ENCODE assay signal across 30 cellular contexts in the genomic region with DNA sequence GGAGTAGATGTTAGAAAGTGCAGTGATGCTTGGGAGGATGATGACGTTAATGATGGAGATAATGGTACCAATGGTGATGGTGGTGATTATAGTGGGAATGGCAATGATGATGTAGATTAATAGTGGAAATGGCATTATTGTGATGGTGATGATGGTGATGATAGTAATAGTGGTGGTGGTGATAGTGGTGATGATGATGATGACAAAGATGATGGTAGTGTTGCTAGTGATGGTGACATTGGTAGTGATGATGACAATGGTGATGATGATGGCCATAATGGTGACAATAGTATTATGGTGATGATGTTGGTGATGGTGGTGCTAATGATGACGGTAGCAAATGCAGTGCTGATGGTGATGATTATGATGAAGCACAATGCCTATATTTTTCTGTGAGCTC. TPM values are rescaled to one million over a fixed set of nuclear protein-coding genes. Genes with fewer than 3 reads are reported as not detected.
DNase-seq lines count a peak whose midpoint lies in the region; ATAC-seq, FAIRE-seq and TF ChIP-seq lines count a peak whose summit lies in the region.
"Had no signal": no experiment of that assay in that cellular context is flagged by ENCODE, and none has a peak within 500 bp of the region (broad histone marks: within the 10 kb centered on the region; RNA-seq: fewer than 3 reads in every experiment).

No MANE protein-coding gene starts in this region.

- H3K27ac ChIP-seq in HepG2 (ENCODE audit: extremely low read length, insufficient read depth, low read length) (no peak overlapping the region), right lobe of liver (no peak overlapping the region), HEK293 (ENCODE audit: extremely low read depth, low read depth, low read length) (no peak overlapping the region), pancreas (no peak overlapping the region)
- H3K27ac ChIP-seq: BLaER1 had no signal

- TF ChIP-seq CTCF in HepG2 (CRISPR knock-in tag; IDR thresholded peaks at IDR 0.05), result no peak
- TF ChIP-seq CTCF in right lobe of liver (IDR thresholded peaks at IDR 0.05), result no peak
- no peak for TF ChIP-seq CTCF in HEK293 (tag by site-specific recombination; IDR thresholded peaks at IDR 0.05)
- TF ChIP-seq CTCF in bronchial epithelial cell (IDR thresholded peaks at IDR 0.05; ENCODE audit: insufficient read depth, low read length, severe bottlenecking), result no peak
- TF ChIP-seq CTCF in pancreas (IDR thresholded peaks at IDR 0.05), result no peak

- no peak for DNase-seq in HepG2 (ENCODE audit: low spot score)
- DNase-seq in right lobe of liver, result no peak
- no peak for DNase-seq in bronchial epithelial cell (ENCODE audit: low read depth)
- DNase-seq in pancreas, result no peak
- no peak for DNase-seq in NCI-H1105 treated with DMSO at 0.1 percent for 48 hours (lab: John Stamatoyannopoulos, UW)
- DNase-seq: 8988T; ACHN; BE2C; C1 segment of cervical spinal cord; CD4-positive, alpha-beta memory T cell; CD4-positive, CD25-positive, alpha-beta regulatory T cell; CD8-positive, alpha-beta memory T cell; COR-L47; DMS 273 treated with DMSO at 0.1 percent for 48 hours; DMS153; DMS53; DMS79; DND-41; EL; GDM1 had no signal

- H3K36me3 ChIP-seq in HepG2 (replicated peaks in 1 of 2; ENCODE audit: control insufficient read depth in 1 of 2, insufficient read depth in 2 of 2, low read length in 2 of 2) (no peaks in the 10 kb centered on the region), right lobe of liver (no peaks in the 10 kb centered on the region), HEK293 (ENCODE audit: control insufficient read depth in 2 of 2, insufficient read depth in 1 of 2, low read length in 2 of 2) (no peaks in the 10 kb centered on the region), bronchial epithelial cell (ENCODE audit: control insufficient read depth, insufficient read depth, low read length) (no peaks in the 10 kb centered on the region), pancreas (no peaks in the 10 kb centered on the region)
- H3K36me3 ChIP-seq: BE2C, BLaER1 had no signal

- in situ Hi-C loops in HepG2 (cut with HindIII; ENCODE audit: extremely low pct_ligation_motif_present, low pct_unique_long_range_greater_than_20kb), result no loop called here

- no peak for ATAC-seq in HepG2
- no peak for ATAC-seq in right lobe of liver
- no peak for ATAC-seq in pancreas
- ATAC-seq: GM12878 had no signal

- H4K20me1 ChIP-seq in HepG2 (ENCODE audit: insufficient read depth, low read length), result no peaks in the 10 kb centered on the region
- H4K20me1 ChIP-seq: BLaER1 had no signal

- POLR2A ChIA-PET in HepG2 (lab: Yijun Ruan, JAX) (no interaction called here), HEK293 (lab: Yijun Ruan, JAX) (no interaction called here)

- H3K79me2 ChIP-seq in HepG2 (ENCODE audit: insufficient read depth, low read length), result no peaks in the 10 kb centered on the region

- H3K27me3 ChIP-seq in HepG2 (ENCODE audit: control insufficient read depth in 1 of 2, insufficient read depth in 2 of 2, low read length in 2 of 2) (no peaks in the 10 kb centered on the region), right lobe of liver (no peaks in the 10 kb centered on the region), bronchial epithelial cell (ENCODE audit: control insufficient read depth, insufficient read depth, low read length) (no peaks in the 10 kb centered on the region), pancreas (no peaks in the 10 kb centered on the region)
- H3K27me3 ChIP-seq: BE2C, BLaER1 had no signal

- H3K4me1 ChIP-seq in HepG2 (ENCODE audit: insufficient read depth, low read length), result no peaks in the 10 kb centered on the region
- no peaks in the 10 kb centered on the region for H3K4me1 ChIP-seq in right lobe of liver
- H3K4me1 ChIP-seq in HEK293 (ENCODE audit: control insufficient read depth, insufficient read depth, low read length), result no peaks in the 10 kb centered on the region
- no peaks in the 10 kb centered on the region for H3K4me1 ChIP-seq in pancreas
- H3K4me1 ChIP-seq: BE2C, BLaER1 had no signal

- H2AFZ ChIP-seq in HepG2 (ENCODE audit: low read length), result no peak overlapping the region

- intact Hi-C loops in HepG2 (cut with micrococcal nuclease; ENCODE audit: unreplicated experiment), result no loop called here
- intact Hi-C loops in right lobe of liver (cut with DNase I), result loop anchor here in 1 of 2 donors (10.0 kb wide), 1 partner anchor 169 kb away; no protein-coding TSS in a partner anchor
- intact Hi-C loops in pancreas (cut with DNase I), result no loop called here

- H3K9me3 ChIP-seq in HepG2 (ENCODE audit: low read length) (no peaks in the 10 kb centered on the region), right lobe of liver (no peaks in the 10 kb centered on the region), HEK293 (ENCODE audit: control insufficient read depth, insufficient read depth, low read depth, low read length) (no peaks in the 10 kb centered on the region), pancreas (no peaks in the 10 kb centered on the region)
- H3K9me3 ChIP-seq: BE2C, BLaER1 had no signal

- WGBS in HepG2 (ENCODE audit: low lambda C conversion rate), result 0% methylated on average over 2 of the region's 2 CpGs
- WGBS in right lobe of liver (ENCODE audit: insufficient coverage, low coverage, low lambda C conversion rate, missing lambda C conversion rate), result 22% methylated on average over 1 of the region's 2 CpGs
- WGBS in pancreas, 2 donors, result 47 to 63% methylated on average over 2 of the region's 2 CpGs

- no peak overlapping the region for H3K4me2 ChIP-seq in HepG2 (ENCODE audit: low read depth, low read length)
- H3K4me2 ChIP-seq: BLaER1 had no signal

- no peak for TF ChIP-seq EP300 in HepG2 (IDR thresholded peaks at IDR 0.05; ENCODE audit: low read depth in 2 of 2, low read length in 2 of 2)
- TF ChIP-seq EP300 in HepG2 (CRISPR knock-in tag; IDR thresholded peaks at IDR 0.05; ENCODE audit: borderline replicate concordance), result no peak

- no peak for FAIRE-seq in HepG2 (lab: Jason Lieb, UNC)
- FAIRE-seq in bronchial epithelial cell (lab: Jason Lieb, UNC), result peak; percentile 18
- no peak for FAIRE-seq in pancreas (lab: Jason Lieb, UNC)
- FAIRE-seq: A204.1, GM12878, GM19239 had no signal

- no peak for TF ChIP-seq POLR2A in HepG2 (IDR thresholded peaks at IDR 0.05; ENCODE audit: insufficient read depth in 1 of 2, low read depth in 2 of 2, low read length in 2 of 2)
- TF ChIP-seq POLR2A in right lobe of liver (IDR thresholded peaks at IDR 0.05), result no peak

- CTCF ChIA-PET in HepG2 (lab: Yijun Ruan, JAX; ENCODE audit: low intra/inter-chr PET ratio, low total read pairs), result no interaction called here
- CTCF ChIA-PET in HEK293 (lab: Yijun Ruan, JAX), result interaction anchor here (0.7 to 1.7 kb wide), 2 partner anchors 64 to 174 kb away, joined by 3 to 5 read pairs; no protein-coding TSS in a partner anchor

- no TSS peak for BruUV-seq in HepG2 (replicated peaks; lab: Mats Ljungman, UMichigan)

- H3K4me3 ChIP-seq in HepG2 (replicated peaks in 1 of 3; ENCODE audit: insufficient read depth in 1 of 3, low read depth in 2 of 3, low read length in 3 of 3), result no peak overlapping the region
- H3K4me3 ChIP-seq in right lobe of liver, result no peak overlapping the region
- H3K4me3 ChIP-seq in HEK293 (ENCODE audit: low read depth, low read length), result no peak overlapping the region
- no peak overlapping the region for H3K4me3 ChIP-seq in bronchial epithelial cell (ENCODE audit: low read depth, low read length)
- no peak overlapping the region for H3K4me3 ChIP-seq in pancreas
- H3K4me3 ChIP-seq: BLaER1, GM12878 had no signal

- no peak overlapping the region for H3K9ac ChIP-seq in HepG2 (ENCODE audit: insufficient read depth, low read depth, low read length)
- H3K9ac ChIP-seq: BLaER1 had no signal

- TF ChIP-seq RAD21 in HepG2 (CRISPR knock-in tag; IDR thresholded peaks at IDR 0.05), result no peak

RNA-seq across cellular contexts. Expression of a gene that starts 7.6 kb away (rescaled TPM):
- total RNA-seq in HepG2 (2016; rRNA removed; fragmentation: Illumina TruSeq; extraction: Trizol) (not detected in 2 replicates), right lobe of liver (not detected), bronchial epithelial cell (not detected in 2 replicates), pancreas (not detected)
- total RNA-seq in HepG2 (2016; cell fraction: cytosol; rRNA removed; fragmentation: Illumina TruSeq; extraction: Trizol; ENCODE audit: low read depth), result not detected in 2 replicates
- total RNA-seq in HepG2 (2016; cell fraction: insoluble cytoplasmic fraction; rRNA removed; fragmentation: Illumina TruSeq; extraction: Trizol), result not detected in 2 replicates
- not detected in 2 replicates for total RNA-seq in HepG2 (2016; cell fraction: membrane; rRNA removed; fragmentation: Illumina TruSeq; extraction: Trizol)
- total RNA-seq in HepG2 (2016; cell fraction: nucleus; rRNA removed; fragmentation: Illumina TruSeq; extraction: Trizol), result not detected in 2 replicates
- polyA plus RNA-seq in HepG2 (2011; rRNA removed) (not detected in 2 replicates), pancreas (not detected)
- polyA plus RNA-seq in HepG2 (2011; cell fraction: cytosol; rRNA removed), result not detected in 2 replicates
- not detected in 2 replicates for polyA plus RNA-seq in HepG2 (2011; cell fraction: nucleus; rRNA removed)
- polyA plus RNA-seq in HepG2 (2012), result not detected in 2 replicates
- not detected in 2 replicates for polyA plus RNA-seq in HepG2 (2016; cell fraction: cytosol; fragmentation: Illumina TruSeq; extraction: Trizol; ENCODE audit: low read depth)
- polyA plus RNA-seq in HepG2 (2016; cell fraction: insoluble cytoplasmic fraction; fragmentation: Illumina TruSeq; extraction: Trizol; ENCODE audit: low read depth), result not detected in 2 replicates
- polyA plus RNA-seq in HepG2 (2016; cell fraction: membrane; fragmentation: Illumina TruSeq; extraction: Trizol; ENCODE audit: low read depth), result not detected in 2 replicates
- polyA plus RNA-seq in HepG2 (2016; cell fraction: nucleus; fragmentation: Illumina TruSeq; extraction: Trizol; ENCODE audit: insufficient read depth, low read depth), result not detected in 2 replicates
- polyA minus RNA-seq in HepG2 (2011; rRNA and poly(A)+ RNA removed; ENCODE audit: low replicate concordance), result not detected in 2 replicates
- not detected in 2 replicates for polyA minus RNA-seq in HepG2 (2011; cell fraction: cytosol; rRNA and poly(A)+ RNA removed)
- polyA minus RNA-seq in HepG2 (2011; cell fraction: nucleus; rRNA and poly(A)+ RNA removed), result not detected in 2 replicates
- total RNA-seq: A673; CD4-positive, alpha-beta memory T cell; CD4-positive, CD25-positive, alpha-beta regulatory T cell; CD8-positive, alpha-beta memory T cell; Daoy; G401; GM12878 had no signal
- polyA plus RNA-seq: AG04450; CD14-positive monocyte; CD4-positive, alpha-beta memory T cell; CD4-positive, CD25-positive, alpha-beta regulatory T cell; CD8-positive, alpha-beta memory T cell; GM12878 had no signal

RNA-seq across cellular contexts. Expression of a gene that starts 15.6 kb away (rescaled TPM):
- total RNA-seq in HepG2 (2016; rRNA removed; fragmentation: Illumina TruSeq; extraction: Trizol) (not detected in 2 replicates), right lobe of liver (under 1 TPM in 5 of 6 experiments, not detected in 1; 0.12 to 0.63 (median 0.33) TPM), bronchial epithelial cell (not detected in 2 replicates), pancreas (under 1 TPM in 3 of 6 donors, not detected in 3; 0.12 to 0.19 (median 0.14) TPM)
- total RNA-seq in HepG2 (2016; cell fraction: cytosol; rRNA removed; fragmentation: Illumina TruSeq; extraction: Trizol; ENCODE audit: low read depth), result not detected in 2 replicates
- not detected in 2 replicates for total RNA-seq in HepG2 (2016; cell fraction: insoluble cytoplasmic fraction; rRNA removed; fragmentation: Illumina TruSeq; extraction: Trizol)
- not detected in 2 replicates for total RNA-seq in HepG2 (2016; cell fraction: membrane; rRNA removed; fragmentation: Illumina TruSeq; extraction: Trizol)
- not detected in 2 replicates for total RNA-seq in HepG2 (2016; cell fraction: nucleus; rRNA removed; fragmentation: Illumina TruSeq; extraction: Trizol)
- polyA plus RNA-seq in HepG2 (2011; rRNA removed) (not detected in 2 replicates), pancreas (not detected)
- not detected in 2 replicates for polyA plus RNA-seq in HepG2 (2011; cell fraction: cytosol; rRNA removed)
- not detected in 2 replicates for polyA plus RNA-seq in HepG2 (2011; cell fraction: nucleus; rRNA removed)
- polyA plus RNA-seq in HepG2 (2012), result not detected in 2 replicates
- polyA plus RNA-seq in HepG2 (2016; cell fraction: cytosol; fragmentation: Illumina TruSeq; extraction: Trizol; ENCODE audit: low read depth), result not detected in 2 replicates
- not detected in 2 replicates for polyA plus RNA-seq in HepG2 (2016; cell fraction: insoluble cytoplasmic fraction; fragmentation: Illumina TruSeq; extraction: Trizol; ENCODE audit: low read depth)
- polyA plus RNA-seq in HepG2 (2016; cell fraction: membrane; fragmentation: Illumina TruSeq; extraction: Trizol; ENCODE audit: low read depth), result not detected in 2 replicates
- not detected in 2 replicates for polyA plus RNA-seq in HepG2 (2016; cell fraction: nucleus; fragmentation: Illumina TruSeq; extraction: Trizol; ENCODE audit: insufficient read depth, low read depth)
- polyA minus RNA-seq in HepG2 (2011; rRNA and poly(A)+ RNA removed; ENCODE audit: low replicate concordance), result not detected in 2 replicates
- polyA minus RNA-seq in HepG2 (2011; cell fraction: cytosol; rRNA and poly(A)+ RNA removed), result not detected in 2 replicates
- not detected in 2 replicates for polyA minus RNA-seq in HepG2 (2011; cell fraction: nucleus; rRNA and poly(A)+ RNA removed)
- total RNA-seq: A673; CD4-positive, alpha-beta memory T cell; CD4-positive, CD25-positive, alpha-beta regulatory T cell; Daoy; G401 had no signal
- polyA plus RNA-seq: AG04450; CD4-positive, alpha-beta memory T cell had no signal

RNA-seq across cellular contexts. Expression of a gene that starts 27.7 kb away (rescaled TPM):
- total RNA-seq in HepG2 (2016; rRNA removed; fragmentation: Illumina TruSeq; extraction: Trizol), result not detected in 2 replicates
- total RNA-seq in HepG2 (2016; cell fraction: cytosol; rRNA removed; fragmentation: Illumina TruSeq; extraction: Trizol; ENCODE audit: low read depth), result not detected in 2 replicates
- total RNA-seq in HepG2 (2016; cell fraction: insoluble cytoplasmic fraction; rRNA removed; fragmentation: Illumina TruSeq; extraction: Trizol), result not detected in 2 replicates
- not detected in 2 replicates for total RNA-seq in HepG2 (2016; cell fraction: membrane; rRNA removed; fragmentation: Illumina TruSeq; extraction: Trizol)
- not detected in 2 replicates for total RNA-seq in HepG2 (2016; cell fraction: nucleus; rRNA removed; fragmentation: Illumina TruSeq; extraction: Trizol)
- not detected in 2 replicates for polyA plus RNA-seq in HepG2 (2011; rRNA removed)
- not detected in 2 replicates for polyA plus RNA-seq in HepG2 (2011; cell fraction: cytosol; rRNA removed)
- polyA plus RNA-seq in HepG2 (2011; cell fraction: nucleus; rRNA removed), result not detected in 2 replicates
- not detected in 2 replicates for polyA plus RNA-seq in HepG2 (2012)
- polyA plus RNA-seq in HepG2 (2016; cell fraction: cytosol; fragmentation: Illumina TruSeq; extraction: Trizol; ENCODE audit: low read depth), result not detected in 2 replicates
- not detected in 2 replicates for polyA plus RNA-seq in HepG2 (2016; cell fraction: insoluble cytoplasmic fraction; fragmentation: Illumina TruSeq; extraction: Trizol; ENCODE audit: low read depth)
- not detected in 2 replicates for polyA plus RNA-seq in HepG2 (2016; cell fraction: membrane; fragmentation: Illumina TruSeq; extraction: Trizol; ENCODE audit: low read depth)
- not detected in 2 replicates for polyA plus RNA-seq in HepG2 (2016; cell fraction: nucleus; fragmentation: Illumina TruSeq; extraction: Trizol; ENCODE audit: insufficient read depth, low read depth)
- not detected in 2 replicates for polyA minus RNA-seq in HepG2 (2011; rRNA and poly(A)+ RNA removed; ENCODE audit: low replicate concordance)
- polyA minus RNA-seq in HepG2 (2011; cell fraction: cytosol; rRNA and poly(A)+ RNA removed), result not detected in 2 replicates
- polyA minus RNA-seq in HepG2 (2011; cell fraction: nucleus; rRNA and poly(A)+ RNA removed), result not detected in 2 replicates
- total RNA-seq in right lobe of liver, result 1 to 10 TPM in 1 of 6 experiments, under 1 TPM in 5; 0.31 to 1.4 (median 0.71) TPM
- total RNA-seq in bronchial epithelial cell, result not detected in 2 replicates
- 1 to 10 TPM in 1 of 6 donors, under 1 TPM in 3, not detected in 2; 0.12 to 3.8 (median 0.23) TPM for total RNA-seq in pancreas
- under 1 TPM; 0.07 to 0.19 TPM for polyA plus RNA-seq in pancreas
- total RNA-seq: A673; CD4-positive, alpha-beta memory T cell; CD4-positive, CD25-positive, alpha-beta regulatory T cell; CD8-positive, alpha-beta memory T cell; Daoy; G401; GM12878 had no signal
- polyA plus RNA-seq: AG04450; CD14-positive monocyte; CD4-positive, alpha-beta memory T cell; CD4-positive, CD25-positive, alpha-beta regulatory T cell; CD8-positive, alpha-beta memory T cell; GM12878 had no signal

RNA-seq across cellular contexts. Expression of a gene that starts 45.5 kb away (rescaled TPM):
- not detected in 2 replicates for total RNA-seq in HepG2 (2016; rRNA removed; fragmentation: Illumina TruSeq; extraction: Trizol)
- not detected in 2 replicates for total RNA-seq in HepG2 (2016; cell fraction: cytosol; rRNA removed; fragmentation: Illumina TruSeq; extraction: Trizol; ENCODE audit: low read depth)
- not detected in 2 replicates for total RNA-seq in HepG2 (2016; cell fraction: insoluble cytoplasmic fraction; rRNA removed; fragmentation: Illumina TruSeq; extraction: Trizol)
- not detected in 2 replicates for total RNA-seq in HepG2 (2016; cell fraction: membrane; rRNA removed; fragmentation: Illumina TruSeq; extraction: Trizol)
- not detected in 2 replicates for total RNA-seq in HepG2 (2016; cell fraction: nucleus; rRNA removed; fragmentation: Illumina TruSeq; extraction: Trizol)
- not detected in 2 replicates for polyA plus RNA-seq in HepG2 (2011; rRNA removed)
- not detected in 2 replicates for polyA plus RNA-seq in HepG2 (2011; cell fraction: cytosol; rRNA removed)
- not detected in 2 replicates for polyA plus RNA-seq in HepG2 (2011; cell fraction: nucleus; rRNA removed)
- polyA plus RNA-seq in HepG2 (2012), result not detected in 2 replicates
- not detected in 2 replicates for polyA plus RNA-seq in HepG2 (2016; cell fraction: cytosol; fragmentation: Illumina TruSeq; extraction: Trizol; ENCODE audit: low read depth)
- not detected in 2 replicates for polyA plus RNA-seq in HepG2 (2016; cell fraction: insoluble cytoplasmic fraction; fragmentation: Illumina TruSeq; extraction: Trizol; ENCODE audit: low read depth)
- not detected in 2 replicates for polyA plus RNA-seq in HepG2 (2016; cell fraction: membrane; fragmentation: Illumina TruSeq; extraction: Trizol; ENCODE audit: low read depth)
- not detected in 2 replicates for polyA plus RNA-seq in HepG2 (2016; cell fraction: nucleus; fragmentation: Illumina TruSeq; extraction: Trizol; ENCODE audit: insufficient read depth, low read depth)
- not detected in 2 replicates for polyA minus RNA-seq in HepG2 (2011; rRNA and poly(A)+ RNA removed; ENCODE audit: low replicate concordance)
- polyA minus RNA-seq in HepG2 (2011; cell fraction: cytosol; rRNA and poly(A)+ RNA removed), result not detected in 2 replicates
- polyA minus RNA-seq in HepG2 (2011; cell fraction: nucleus; rRNA and poly(A)+ RNA removed), result not detected in 2 replicates
- not detected for total RNA-seq in right lobe of liver
- total RNA-seq in bronchial epithelial cell, result not detected in 2 replicates
- under 1 TPM in 3 of 6 donors, not detected in 3; 0.16 to 0.67 (median 0.31) TPM for total RNA-seq in pancreas
- polyA plus RNA-seq in pancreas, result under 1 TPM in 1 of 2 donors, not detected in 1; 0.21 TPM
- total RNA-seq: A673; CD4-positive, alpha-beta memory T cell; CD4-positive, CD25-positive, alpha-beta regulatory T cell; CD8-positive, alpha-beta memory T cell; Daoy; G401 had no signal
- polyA plus RNA-seq: AG04450; CD14-positive monocyte; CD4-positive, CD25-positive, alpha-beta regulatory T cell; CD8-positive, alpha-beta memory T cell had no signal
